16 cellular contexts compared by ENCODE assay signal in genomic region chr15:74340139-74340538, GRCh38. TPM values are rescaled to one million over a fixed set of nuclear protein-coding genes. Genes with fewer than 3 reads are reported as not detected.
DNase-seq lines count a peak whose midpoint lies in the region; ATAC-seq and TF ChIP-seq lines count a peak whose summit lies in the region.
"Had no signal": no experiment of that assay in that cellular context is flagged by ENCODE, and none has a peak within 500 bp of the region (broad histone marks: within the 10 kb centered on the region; RNA-seq: fewer than 3 reads in every experiment).

No MANE protein-coding gene starts in this region.

- H3K36me3 ChIP-seq in lower lobe of right lung, result no peaks in the 10 kb centered on the region
- H3K36me3 ChIP-seq: pancreas, suprapubic skin had no signal

- no peaks in the 10 kb centered on the region for H3K27me3 ChIP-seq in lower lobe of right lung (ENCODE audit: low read depth)
- H3K27me3 ChIP-seq: pancreas, suprapubic skin had no signal

- no peak overlapping the region for H3K4me3 Mint-ChIP-seq in Calu3 (ENCODE audit: low read depth, unreplicated experiment)
- H3K4me3 Mint-ChIP-seq in activated T-helper 17 cell treated with anti-CD3 and anti-CD28 coated beads, Interleukin-2, amount 50 U/mL, for 72 hours, result no peak overlapping the region
- H3K4me3 Mint-ChIP-seq: activated CD4-positive, alpha-beta memory T cell treated with anti-CD3 and anti-CD28 coated beads for 36 hours; T-helper 2 cell treated with Interferon-gamma antibody and Interleukin-4, amounts not matched to agents 5 μg/mL and 100 μg/mL, for 36 hours had no signal

- ATAC-seq in lower lobe of right lung, result peak; percentile 39 to 59
- ATAC-seq in left lobe of liver, result no peak
- ATAC-seq in activated T-helper 17 cell treated with anti-CD3 and anti-CD28 coated beads, Interleukin-2, amount 50 U/mL, for 72 hours (replicated peaks), result no peak
- ATAC-seq: pancreas had no signal

- DNase-seq in Calu3, result peak; percentile 44
- DNase-seq in NOMO-1 (lab: John Stamatoyannopoulos, UW; ENCODE audit: unreplicated experiment in 2 of 2), result peak; percentile 64 to 76
- DNase-seq in astrocyte of the hippocampus (ENCODE audit: low read depth, low spot score), result peak; percentile 20
- DNase-seq in lower lobe of right lung, result peak; percentile 19
- no peak for DNase-seq in left lobe of liver (ENCODE audit: low spot score)
- DNase-seq in kidney tubule cell (ENCODE audit: low spot score), result no peak
- DNase-seq in NCI-H2029 (lab: John Stamatoyannopoulos, UW), result no peak
- DNase-seq: activated CD4-positive, alpha-beta memory T cell treated with anti-CD3 and anti-CD28 coated beads for 36 hours; foreskin melanocyte; NCI-H1105 treated with DMSO at 0.1 percent for 48 hours; NCI-H510A treated with DMSO at 0.1 percent for 48 hours; stimulated activated CD4-positive, alpha-beta T cell treated with anti-CD3 and anti-CD28 coated beads, Interleukin-15, amount 100 ng/mL, for 24 hours had no signal

- no peaks in the 10 kb centered on the region for H3K9me3 Mint-ChIP-seq in Calu3 (ENCODE audit: low read depth, unreplicated experiment)
- H3K9me3 Mint-ChIP-seq in activated T-helper 17 cell treated with anti-CD3 and anti-CD28 coated beads, Interleukin-2, amount 50 U/mL, for 72 hours, result no peaks in the 10 kb centered on the region
- H3K9me3 Mint-ChIP-seq: activated CD4-positive, alpha-beta memory T cell treated with anti-CD3 and anti-CD28 coated beads for 36 hours; T-helper 2 cell treated with Interferon-gamma antibody and Interleukin-4, amounts not matched to agents 5 μg/mL and 100 μg/mL, for 36 hours had no signal

- peaks cover 10% of the 10 kb centered on the region for H3K27me3 Mint-ChIP-seq in Calu3 (ENCODE audit: unreplicated experiment)
- peaks cover 6% of the 10 kb centered on the region for H3K27me3 Mint-ChIP-seq in activated T-helper 17 cell treated with anti-CD3 and anti-CD28 coated beads, Interleukin-2, amount 50 U/mL, for 72 hours
- H3K27me3 Mint-ChIP-seq: activated CD4-positive, alpha-beta memory T cell treated with anti-CD3 and anti-CD28 coated beads for 36 hours had no signal

- no peak overlapping the region for H3K27ac ChIP-seq in lower lobe of right lung
- H3K27ac ChIP-seq: pancreas, suprapubic skin had no signal

- intact Hi-C loops in Calu3 (cut with micrococcal nuclease; ENCODE audit: unreplicated experiment), result no loop called here
- intact Hi-C loops in lower lobe of right lung (cut with DNase I), result no loop called here

- peaks cover 20% of the 10 kb centered on the region for H3K4me1 Mint-ChIP-seq in Calu3 (ENCODE audit: low read depth, unreplicated experiment)
- H3K4me1 Mint-ChIP-seq in activated T-helper 17 cell treated with anti-CD3 and anti-CD28 coated beads, Interleukin-2, amount 50 U/mL, for 72 hours, result no peaks in the 10 kb centered on the region

- no TSS peak for BruUV-seq in Calu3 (replicated peaks; lab: Mats Ljungman, UMichigan)

- TF ChIP-seq CTCF in Calu3 (IDR thresholded peaks at IDR 0.05; ENCODE audit: unreplicated experiment) (no peak), lower lobe of right lung (IDR thresholded peaks at IDR 0.05) (no peak)

- peaks cover 10% of the 10 kb centered on the region for H3K4me1 ChIP-seq in lower lobe of right lung
- H3K4me1 ChIP-seq: pancreas, suprapubic skin had no signal

- H3K27ac Mint-ChIP-seq in Calu3 (ENCODE audit: unreplicated experiment), result no peak overlapping the region
- no peak overlapping the region for H3K27ac Mint-ChIP-seq in activated T-helper 17 cell treated with anti-CD3 and anti-CD28 coated beads, Interleukin-2, amount 50 U/mL, for 72 hours
- H3K27ac Mint-ChIP-seq: activated CD4-positive, alpha-beta memory T cell treated with anti-CD3 and anti-CD28 coated beads for 36 hours; T-helper 2 cell treated with Interferon-gamma antibody and Interleukin-4, amounts not matched to agents 5 μg/mL and 100 μg/mL, for 36 hours had no signal

- no peaks in the 10 kb centered on the region for H3K9me3 ChIP-seq in lower lobe of right lung
- H3K9me3 ChIP-seq: pancreas, suprapubic skin had no signal

- no peaks in the 10 kb centered on the region for H3K36me3 Mint-ChIP-seq in Calu3 (ENCODE audit: insufficient read depth, unreplicated experiment)
- no peaks in the 10 kb centered on the region for H3K36me3 Mint-ChIP-seq in activated T-helper 17 cell treated with anti-CD3 and anti-CD28 coated beads, Interleukin-2, amount 50 U/mL, for 72 hours (ENCODE audit: low read depth)
- H3K36me3 Mint-ChIP-seq: activated CD4-positive, alpha-beta memory T cell treated with anti-CD3 and anti-CD28 coated beads for 36 hours had no signal

- CTCF ChIA-PET in Calu3 (lab: Charles Lee), result interaction anchor here (0.5 to 2.2 kb wide), 2 partner anchors 11 to 291 kb away, joined by 3 to 5 read pairs; no protein-coding TSS in a partner anchor

- H3K4me3 ChIP-seq in lower lobe of right lung, result no peak overlapping the region
- H3K4me3 ChIP-seq: pancreas, suprapubic skin had no signal

RNA-seq across cellular contexts. Expression of gene CYP11A1, which starts 27.3 kb away (rescaled TPM):
- total RNA-seq in Calu3 (2022), result not detected in 2 replicates
- 0.59 TPM for total RNA-seq in lower lobe of right lung
- total RNA-seq in left lobe of liver, result 3.0 TPM
- not detected for total RNA-seq in activated T-helper 17 cell treated with anti-CD3 and anti-CD28 coated beads, Interleukin-2, amount 50 U/mL, for 72 hours

Comparison
In these comparisons a context has a peak if more than half of its experiments do, and no peak if none do; other contexts are left out.
1. DNase-seq: peak in Calu3 (single experiment), NOMO-1 (2 of 2), astrocyte of the hippocampus (single experiment) and lower lobe of right lung (single experiment); none in left lobe of liver (single experiment), kidney tubule cell (single experiment) and NCI-H2029 (single experiment).
2. ATAC-seq: peak in lower lobe of right lung (2 of 2); none in left lobe of liver (single experiment) and activated T-helper 17 cell treated with anti-CD3 and anti-CD28 coated beads, Interleukin-2, amount 50 U/mL, for 72 hours (single experiment).